8 cellular contexts compared by ENCODE assay signal in genomic region chr21:24514081-24514733, GRCh38.
A peak's percentile ranks its signal among the peaks of the same experiment; 100 is the strongest.
DNase-seq lines count a peak whose midpoint lies in the region; ATAC-seq and TF ChIP-seq lines count a peak whose summit lies in the region.

No MANE protein-coding gene starts in this region.

- H3K4me1 ChIP-seq in adipocyte (ENCODE audit: control insufficient read depth, insufficient read depth, low read length), result no peaks in the 10 kb centered on the region

- no peak overlapping the region for H3K4me3 ChIP-seq in GM06990 (replicated peaks; ENCODE audit: low read depth, low read length)
- H3K4me3 ChIP-seq in adipocyte (ENCODE audit: low read length), result no peak overlapping the region

- H3K36me3 ChIP-seq in GM06990 (ENCODE audit: control insufficient read depth, insufficient read depth, low read length) (no peaks in the 10 kb centered on the region), adipocyte (ENCODE audit: control insufficient read depth, insufficient read depth, low read length, severe bottlenecking) (no peaks in the 10 kb centered on the region)

- H3K27me3 ChIP-seq in GM06990 (replicated peaks; ENCODE audit: control insufficient read depth, insufficient read depth, low read length), result no peaks in the 10 kb centered on the region
- no peaks in the 10 kb centered on the region for H3K27me3 ChIP-seq in adipocyte (replicated peaks; ENCODE audit: control insufficient read depth, insufficient read depth, low read length)

- no peaks in the 10 kb centered on the region for H3K9me3 ChIP-seq in adipocyte (ENCODE audit: control insufficient read depth, low read length)

- no peak for DNase-seq in GM06990 (ENCODE audit: extremely low read depth, insufficient read length)
- peak; percentile 10 for DNase-seq in NCI-H1048 (lab: John Stamatoyannopoulos, UW)
- peak; percentile 74 for DNase-seq in adipocyte (ENCODE audit: low read depth)
- peak; percentile 12 for DNase-seq in middle frontal gyrus (ENCODE audit: extremely low spot score, low spot score)
- no peak for DNase-seq in left lobe of liver (ENCODE audit: low spot score)
- no peak for DNase-seq in AG08395 (ENCODE audit: low spot score)

- ATAC-seq in left lobe of liver (no peak), GM19023 (IDR thresholded peaks at IDR 0.05; ENCODE audit: unreplicated experiment) (no peak), HG02870 (IDR thresholded peaks at IDR 0.05; ENCODE audit: unreplicated experiment) (no peak)

- H3K9ac ChIP-seq in adipocyte (ENCODE audit: low read length), result no peak overlapping the region

- peak; percentile 38 for TF ChIP-seq CTCF in GM06990 (IDR thresholded peaks at IDR 0.05; ENCODE audit: insufficient read depth, low read length, poor library complexity, severe bottlenecking)

Comparison
In these comparisons a context has a peak if more than half of its experiments do, and no peak if none do; other contexts are left out.
1. DNase-seq: peak in NCI-H1048 (single experiment), adipocyte (single experiment) and middle frontal gyrus (single experiment); none in GM06990 (single experiment), left lobe of liver (single experiment) and AG08395 (single experiment).